In the genomic region with DNA sequence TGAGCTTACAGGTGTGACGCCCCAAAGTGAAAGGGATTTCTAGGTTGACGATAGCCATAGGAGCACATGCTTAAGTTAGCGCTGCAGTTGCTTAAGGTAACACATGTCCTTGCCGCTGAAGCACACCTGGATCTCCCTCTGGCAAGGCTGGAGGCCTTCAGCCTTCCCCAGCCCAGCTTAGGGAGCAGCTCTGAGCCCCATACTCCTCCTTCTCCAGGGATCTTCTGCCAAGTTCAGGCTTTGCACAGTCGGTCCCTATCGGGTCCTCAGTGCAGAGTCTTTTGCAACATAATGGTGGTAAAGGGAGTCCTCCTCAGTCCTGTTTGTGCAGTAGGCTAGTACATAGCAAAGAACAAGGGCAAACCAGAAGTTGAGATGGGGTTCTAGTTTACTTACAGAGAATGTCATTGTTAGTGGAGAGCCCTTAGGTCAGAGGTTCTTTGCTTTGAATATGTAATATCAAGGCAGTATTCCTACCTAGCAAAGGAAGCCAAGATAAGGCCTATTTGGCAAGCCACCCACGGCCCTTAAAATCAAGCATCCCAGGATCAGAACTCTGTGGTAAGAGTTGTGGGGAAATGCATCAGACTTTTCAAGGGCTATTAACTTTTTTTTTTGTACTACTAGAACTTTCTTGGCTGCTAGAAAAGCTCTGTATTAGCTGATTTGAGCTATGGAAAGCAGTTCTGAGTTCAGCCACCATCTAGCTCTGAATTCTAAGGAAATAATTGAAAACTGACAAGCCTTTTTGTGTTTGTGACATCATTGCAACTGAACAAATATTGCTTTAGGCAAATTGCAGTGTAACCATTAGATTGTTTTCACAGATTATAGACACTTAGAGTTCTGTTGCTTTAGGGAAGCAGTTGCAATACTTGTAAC, we compare ENCODE assay signal across 8 cellular contexts. TPM values are rescaled to one million over a fixed set of nuclear protein-coding genes. Genes with fewer than 3 reads are reported as not detected.
DNase-seq lines count a peak whose midpoint lies in the region; ATAC-seq and TF ChIP-seq lines count a peak whose summit lies in the region.

No MANE protein-coding gene starts in this region.

- peak overlapping the region; percentile 92 for H3K4me3 Mint-ChIP-seq in activated naive CD4-positive, alpha-beta T cell treated with anti-CD3 and anti-CD28 coated beads, Interleukin-2, amount 50 U/mL, for 24 hours
- H3K4me3 Mint-ChIP-seq in stimulated activated naive B cell treated with anti-CD40 and anti-IgM and Interleukin-4, amounts not matched to agents 10 μg/mL and 1 μg/mL and 100 μg/mL, for 72 hours = peak overlapping the region in 1 of 2 donors; percentile 83

- H3K4me1 Mint-ChIP-seq in activated naive CD4-positive, alpha-beta T cell treated with anti-CD3 and anti-CD28 coated beads, Interleukin-2, amount 50 U/mL, for 24 hours = peaks cover 38% of the 10 kb centered on the region
- peaks cover 9 to 15% of the 10 kb centered on the region in 2 donors for H3K4me1 Mint-ChIP-seq in stimulated activated naive B cell treated with anti-CD40 and anti-IgM and Interleukin-4, amounts not matched to agents 10 μg/mL and 1 μg/mL and 100 μg/mL, for 72 hours

- in situ Hi-C loops in brain microvascular endothelial cell (cut with HindIII; ENCODE audit: low pct_ligation_motif_present, low sequenced_read_pairs) = loop anchor here (25.0 kb wide), 1 partner anchor 148 kb away; no protein-coding TSS in a partner anchor

- H3K27me3 Mint-ChIP-seq in activated naive CD4-positive, alpha-beta T cell treated with anti-CD3 and anti-CD28 coated beads, Interleukin-2, amount 50 U/mL, for 24 hours = no peaks in the 10 kb centered on the region
- H3K27me3 Mint-ChIP-seq in stimulated activated naive B cell treated with anti-CD40 and anti-IgM and Interleukin-4, amounts not matched to agents 10 μg/mL and 1 μg/mL and 100 μg/mL, for 72 hours = peaks cover 56 to 62% of the 10 kb centered on the region in 2 donors

- H3K9me3 Mint-ChIP-seq in activated naive CD4-positive, alpha-beta T cell treated with anti-CD3 and anti-CD28 coated beads, Interleukin-2, amount 50 U/mL, for 24 hours = no peaks in the 10 kb centered on the region
- no peaks in the 10 kb centered on the region for H3K9me3 Mint-ChIP-seq in stimulated activated naive B cell treated with anti-CD40 and anti-IgM and Interleukin-4, amounts not matched to agents 10 μg/mL and 1 μg/mL and 100 μg/mL, for 72 hours

- TF ChIP-seq CTCF in brain microvascular endothelial cell (IDR thresholded peaks at IDR 0.05; ENCODE audit: low read depth, low read length, missing control alignments) (no peak), lower lobe of right lung (IDR thresholded peaks at IDR 0.05) (no peak), uterus (IDR thresholded peaks at IDR 0.05) (no peak)

- H3K27me3 ChIP-seq in brain microvascular endothelial cell (replicated peaks) (no peaks in the 10 kb centered on the region), lower lobe of right lung (ENCODE audit: low read depth) (no peaks in the 10 kb centered on the region), uterus (no peaks in the 10 kb centered on the region)

- no peak for TF ChIP-seq POLR2A in uterus (IDR thresholded peaks at IDR 0.05)

- DNase-seq in activated naive CD4-positive, alpha-beta T cell (lab: John Stamatoyannopoulos, UW) = no peak
- DNase-seq in brain microvascular endothelial cell (no peak), lower lobe of right lung (peak; percentile 80), uterus (peak; percentile 64 to 74), HuH-7.5 (ENCODE audit: low spot score) (no peak)
- DNase-seq in stimulated activated naive B cell treated with anti-CD40 and anti-IgM and Interleukin-4, amounts not matched to agents 10 μg/mL and 1 μg/mL and 100 μg/mL, for 72 hours = no peak

- H3K9me3 ChIP-seq in lower lobe of right lung (no peaks in the 10 kb centered on the region), uterus (no peaks in the 10 kb centered on the region)

- no peaks in the 10 kb centered on the region for H3K36me3 Mint-ChIP-seq in activated naive CD4-positive, alpha-beta T cell treated with anti-CD3 and anti-CD28 coated beads, Interleukin-2, amount 50 U/mL, for 24 hours
- no peaks in the 10 kb centered on the region for H3K36me3 Mint-ChIP-seq in stimulated activated naive B cell treated with anti-CD40 and anti-IgM and Interleukin-4, amounts not matched to agents 10 μg/mL and 1 μg/mL and 100 μg/mL, for 72 hours

- H3K4me1 ChIP-seq in lower lobe of right lung (peaks cover 64% of the 10 kb centered on the region), uterus (peaks cover 0 to 14% of the 10 kb centered on the region in 2 donors)

- intact Hi-C loops in lower lobe of right lung (cut with DNase I) = no loop called here
- intact Hi-C loops in uterus (cut with DNase I; ENCODE audit: low total_unique reads) = loop anchor here (10.0 kb wide), 1 partner anchor 191 kb away; no protein-coding TSS in a partner anchor

- peak; percentile 36 to 44 for ATAC-seq in lower lobe of right lung
- no peak for ATAC-seq in stimulated activated naive B cell treated with anti-CD40 and anti-IgM and Interleukin-4, amounts not matched to agents 10 μg/mL and 1 μg/mL and 100 μg/mL, for 72 hours (replicated peaks)
- no peak for ATAC-seq in GM19328 (IDR thresholded peaks at IDR 0.05; ENCODE audit: unreplicated experiment)

- no peaks in the 10 kb centered on the region for H3K36me3 ChIP-seq in brain microvascular endothelial cell (replicated peaks)
- H3K36me3 ChIP-seq in lower lobe of right lung = peaks cover 27% of the 10 kb centered on the region
- no peaks in the 10 kb centered on the region for H3K36me3 ChIP-seq in uterus

- H3K4me3 ChIP-seq in brain microvascular endothelial cell (ENCODE audit: low read depth, low read length) (peak overlapping the region; percentile 69), lower lobe of right lung (peak overlapping the region; percentile 73), uterus (peak overlapping the region; percentile 72 to 90)

- H3K27ac Mint-ChIP-seq in activated naive CD4-positive, alpha-beta T cell treated with anti-CD3 and anti-CD28 coated beads, Interleukin-2, amount 50 U/mL, for 24 hours = peak overlapping the region; percentile 76
- H3K27ac Mint-ChIP-seq in stimulated activated naive B cell treated with anti-CD40 and anti-IgM and Interleukin-4, amounts not matched to agents 10 μg/mL and 1 μg/mL and 100 μg/mL, for 72 hours = no peak overlapping the region

- H3K27ac ChIP-seq in brain microvascular endothelial cell (peak overlapping the region; percentile 53), lower lobe of right lung (peak overlapping the region; percentile 99), uterus (peak overlapping the region; percentile 98 to 100)

RNA-seq across cellular contexts. Expression of a gene that starts 1.4 kb away (rescaled TPM):
- total RNA-seq in lower lobe of right lung = 31.8 TPM
- total RNA-seq in uterus = 100 to 1,000 TPM in 1 of 4 donors, 10 to 100 TPM in 2, 1 to 10 TPM in 1; 8.3 to 105 (median 48.7) TPM

RNA-seq across cellular contexts. Expression of a gene that starts 21.1 kb away (rescaled TPM):
- 10.3 TPM for total RNA-seq in lower lobe of right lung
- total RNA-seq in uterus = 10 to 100 TPM; 11.8 to 31.0 (median 26.0) TPM

Comparison
In these comparisons a context has a peak if more than half of its experiments do, and no peak if none do; other contexts are left out.
1. DNase-seq: peak in lower lobe of right lung (single experiment) and uterus (2 of 2); none in activated naive CD4-positive, alpha-beta T cell (0 of 4), brain microvascular endothelial cell (single experiment), stimulated activated naive B cell treated with anti-CD40 and anti-IgM and Interleukin-4, amounts not matched to agents 10 μg/mL and 1 μg/mL and 100 μg/mL, for 72 hours (single experiment) and HuH-7.5 (single experiment).
2. ATAC-seq: peak in lower lobe of right lung (2 of 2); none in stimulated activated naive B cell treated with anti-CD40 and anti-IgM and Interleukin-4, amounts not matched to agents 10 μg/mL and 1 μg/mL and 100 μg/mL, for 72 hours (0 of 2) and GM19328 (single experiment).
3. Peak in every context shown above with its lines, with median percentiles within 50 percentile points of each other: H3K27ac ChIP-seq and H3K4me3 ChIP-seq.